Comparison of ENCODE assay signal across 26 cellular contexts in the genomic region with DNA sequence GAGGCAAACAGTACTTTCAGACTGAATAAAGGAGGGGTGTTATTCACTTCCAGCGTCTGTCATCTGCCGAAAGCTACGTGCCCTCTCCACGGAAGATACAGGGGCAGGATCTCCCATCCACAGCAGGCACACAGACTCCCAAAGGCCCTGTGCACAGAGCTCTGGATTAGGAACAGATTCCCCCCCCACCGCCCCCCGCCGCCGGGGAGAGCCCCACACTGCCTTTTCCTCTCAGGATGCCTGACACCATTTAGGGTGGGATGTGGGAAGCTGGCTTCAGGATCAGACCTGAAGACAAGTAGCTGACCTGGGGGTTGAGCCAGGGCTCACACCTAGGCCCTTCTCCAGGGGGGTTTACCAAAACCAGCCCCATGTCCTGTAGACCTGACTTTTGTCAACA. TPM values are rescaled to one million over a fixed set of nuclear protein-coding genes. Genes with fewer than 3 reads are reported as not detected.
"Had no signal": no experiment of that assay in that cellular context is flagged by ENCODE, and none has a peak within 500 bp of the region (broad histone marks: within the 10 kb centered on the region; RNA-seq: fewer than 3 reads in every experiment).

No MANE protein-coding gene starts in this region.

- H3K27ac ChIP-seq: ascending aorta, breast epithelium, cardiac muscle cell, coronary artery, dorsolateral prefrontal cortex had no signal

- H3K4me1 ChIP-seq: ascending aorta, breast epithelium had no signal

- DNase-seq: activated CD4-positive, alpha-beta memory T cell treated with anti-CD3 and anti-CD28 coated beads, Interleukin-2, amount 10 ng/mL, durations not matched to agents 7 days and 5 days; activated CD4-positive, alpha-beta T cell treated with anti-CD3 and anti-CD28 coated beads for 1 hour; activated CD4-positive, alpha-beta T cell treated with anti-CD3 and anti-CD28 coated beads for 4 hours; activated CD4-positive, alpha-beta T cell treated with anti-CD3 and anti-CD28 coated beads, Interleukin-2, amount 10 ng/mL, durations not matched to agents 7 days and 5 days; activated CD4-positive, alpha-beta T cell treated with anti-CD3 and anti-CD28 coated beads, Interleukin-2, amount 50 U/mL, for 4 hours; activated CD8-positive, alpha-beta memory T cell treated with anti-CD3 and anti-CD28 coated beads, Interleukin-2, amount 50 U/mL, for 48 hours; activated gamma-delta T cell; activated naive CD4-positive, alpha-beta T cell; activated naive CD4-positive, alpha-beta T cell treated with anti-CD3 and anti-CD28 coated beads, Interleukin-2, amount 10 ng/mL, durations not matched to agents 7 days and 5 days; activated naive CD8-positive, alpha-beta T cell treated with anti-CD3 and anti-CD28 coated beads, Interleukin-2, amount 10 ng/mL, durations not matched to agents 7 days and 5 days; activated T-cell treated with anti-CD3 and anti-CD28 coated beads for 4 hours; activated T-cell treated with anti-CD3 and anti-CD28 coated beads, Interleukin-2, amount 50 U/mL, for 24 hours; activated T-cell treated with anti-CD3 and anti-CD28 coated beads, Interleukin-2, amount 50 U/mL, for 72 hours; central memory CD4-positive, alpha-beta T cell; cerebellar nuclear complex; dorsolateral prefrontal cortex; effector memory CD4-positive, alpha-beta T cell; endodermal cell; foreskin fibroblast; T-helper 2 cell had no signal

- H3K36me3 ChIP-seq: ascending aorta, breast epithelium, cardiac muscle cell had no signal

- ATAC-seq: activated naive CD4-positive, alpha-beta T cell treated with anti-CD3 and anti-CD28 coated beads, Interleukin-2, amount 50 U/mL, for 72 hours; activated T-cell treated with anti-CD3 and anti-CD28 coated beads, Interleukin-2, amount 50 U/mL, for 72 hours; esophagus mucosa had no signal

- H3K4me3 ChIP-seq: ascending aorta, breast epithelium, cardiac muscle cell, coronary artery, dorsolateral prefrontal cortex had no signal

- H3K27me3 ChIP-seq: ascending aorta, breast epithelium, cardiac muscle cell, dorsolateral prefrontal cortex had no signal

- H3K9me3 ChIP-seq: ascending aorta, breast epithelium had no signal

RNA-seq across cellular contexts. Expression of a gene that starts 8.4 kb away (rescaled TPM):
- total RNA-seq: esophagus mucosa had no signal
